ENCODE assay signal across 6 cellular contexts in the genomic region with DNA sequence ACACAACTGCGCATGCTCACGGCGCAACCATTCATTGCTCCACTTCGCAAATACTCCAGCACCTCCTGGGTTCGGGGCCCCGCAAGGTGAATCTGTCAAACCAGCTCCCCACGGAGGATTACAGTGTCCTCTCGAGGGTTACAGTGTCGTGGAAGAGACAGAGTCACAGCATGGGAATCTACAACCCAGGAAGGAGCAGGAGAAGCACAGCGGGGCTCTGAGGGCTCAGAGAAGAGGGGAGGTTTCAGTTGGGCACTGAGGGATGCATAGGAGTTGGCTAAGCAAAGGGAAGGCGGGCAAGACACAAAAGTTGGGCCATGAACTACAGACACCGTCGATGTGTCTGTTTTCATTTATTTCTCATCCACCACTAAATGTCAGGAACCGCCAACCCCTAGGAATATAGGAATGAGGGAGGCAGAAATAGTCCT. TPM values are rescaled to one million over a fixed set of nuclear protein-coding genes. Genes with fewer than 3 reads are reported as not detected.
DNase-seq lines count a peak whose midpoint lies in the region; ATAC-seq, FAIRE-seq and TF ChIP-seq lines count a peak whose summit lies in the region.

No MANE protein-coding gene starts in this region.

- peaks cover 7% of the 10 kb centered on the region for H3K36me3 ChIP-seq in cardiac muscle cell
- peaks cover 8% of the 10 kb centered on the region for H3K36me3 ChIP-seq in bronchial epithelial cell (ENCODE audit: control insufficient read depth, insufficient read depth, low read length)
- peaks cover 8% of the 10 kb centered on the region for H3K36me3 ChIP-seq in skeletal muscle satellite cell (ENCODE audit: insufficient read depth, low read length)

- peaks cover 7% of the 10 kb centered on the region for H3K4me1 ChIP-seq in cardiac muscle cell (ENCODE audit: low read depth)
- H3K4me1 ChIP-seq in skeletal muscle satellite cell (ENCODE audit: control insufficient read depth, insufficient read depth, low read length): peaks cover 13% of the 10 kb centered on the region

- peak overlapping the region; percentile 80 for H3K4me3 ChIP-seq in cardiac muscle cell
- peak overlapping the region; percentile 74 for H3K4me3 ChIP-seq in bronchial epithelial cell (ENCODE audit: low read depth, low read length)
- H3K4me3 ChIP-seq in skeletal muscle satellite cell (ENCODE audit: low read length): peak overlapping the region; percentile 72

- H3K9me3 ChIP-seq in cardiac muscle cell (ENCODE audit: low read depth) (no peaks in the 10 kb centered on the region), skeletal muscle satellite cell (replicated peaks; ENCODE audit: low read length) (no peaks in the 10 kb centered on the region)

- peak overlapping the region; percentile 92 for H3K4me2 ChIP-seq in skeletal muscle satellite cell (ENCODE audit: low read length)

- H3K27me3 ChIP-seq in cardiac muscle cell (no peaks in the 10 kb centered on the region), bronchial epithelial cell (ENCODE audit: control insufficient read depth, insufficient read depth, low read length) (no peaks in the 10 kb centered on the region), skeletal muscle satellite cell (ENCODE audit: control insufficient read depth, insufficient read depth, low read length) (no peaks in the 10 kb centered on the region)

- DNase-seq in cardiac muscle cell (ENCODE audit: low read depth in 1 of 2, low spot score in 1 of 2) (no peak), left cardiac atrium (no peak), bronchial epithelial cell (ENCODE audit: low read depth) (no peak)

- FAIRE-seq in bronchial epithelial cell (lab: Jason Lieb, UNC): no peak

- no peak for TF ChIP-seq CTCF in cardiac muscle cell (IDR thresholded peaks at IDR 0.05; ENCODE audit: low read depth, low read length)
- no peak for TF ChIP-seq CTCF in bronchial epithelial cell (IDR thresholded peaks at IDR 0.05; ENCODE audit: insufficient read depth, low read length, severe bottlenecking)

- intact Hi-C loops in left cardiac atrium (cut with DNase I): no loop called here

- ATAC-seq in left cardiac atrium: no peak
- no peak for ATAC-seq in GM21825 (IDR thresholded peaks at IDR 0.05; ENCODE audit: unreplicated experiment)
- ATAC-seq in GM18517 (IDR thresholded peaks at IDR 0.05; ENCODE audit: unreplicated experiment): no peak

- H3K9ac ChIP-seq in skeletal muscle satellite cell (ENCODE audit: low read depth, low read length): peak overlapping the region; percentile 93

- H3K27ac ChIP-seq in cardiac muscle cell: peak overlapping the region; percentile 93

RNA-seq across cellular contexts. Expression of a gene that starts 1.0 kb away (rescaled TPM):
- total RNA-seq in cardiac muscle cell: 81.3 and 96.7 TPM in 2 replicates
- 37.7 and 43.0 TPM in 2 replicates for polyA plus RNA-seq in cardiac muscle cell
- 10 to 100 TPM; 29.6 to 33.0 TPM for total RNA-seq in left cardiac atrium
- 52.7 and 63.6 TPM in 2 replicates for total RNA-seq in bronchial epithelial cell
- total RNA-seq in skeletal muscle satellite cell (2012; rRNA removed): 39.5 and 42.4 TPM in 2 replicates

RNA-seq across cellular contexts. Expression of a gene that starts 18.3 kb away (rescaled TPM):
- total RNA-seq in cardiac muscle cell: 1.9 and 3.0 TPM in 2 replicates
- polyA plus RNA-seq in cardiac muscle cell: 2.7 and 3.0 TPM in 2 replicates
- 1 to 10 TPM in 1 of 2 donors, under 1 TPM in 1; 0.92 to 1.1 TPM for total RNA-seq in left cardiac atrium
- 0.26 and 0.51 TPM in 2 replicates for total RNA-seq in bronchial epithelial cell
- 0.44 and 0.51 TPM in 2 replicates for total RNA-seq in skeletal muscle satellite cell (2012; rRNA removed)

RNA-seq across cellular contexts. Expression of a gene that starts 21.4 kb away (rescaled TPM):
- total RNA-seq in cardiac muscle cell: 171 and 266 TPM in 2 replicates
- 126 and 153 TPM in 2 replicates for polyA plus RNA-seq in cardiac muscle cell
- 100 to 1,000 TPM in 1 of 2 donors, 10 to 100 TPM in 1; 93.7 to 107 TPM for total RNA-seq in left cardiac atrium
- total RNA-seq in bronchial epithelial cell: 22.0 and 23.7 TPM in 2 replicates
- total RNA-seq in skeletal muscle satellite cell (2012; rRNA removed): 47.7 and 55.0 TPM in 2 replicates

RNA-seq across cellular contexts. Expression of a gene that starts 30.6 kb away (rescaled TPM):
- total RNA-seq in cardiac muscle cell (237 and 320 TPM in 2 replicates), left cardiac atrium (100 to 1,000 TPM in 1 of 2 donors, 10 to 100 TPM in 1; 99.3 to 135 TPM), bronchial epithelial cell (55.8 and 85.6 TPM in 2 replicates)
- polyA plus RNA-seq in cardiac muscle cell: 262 and 350 TPM in 2 replicates
- total RNA-seq in skeletal muscle satellite cell (2012; rRNA removed): 101 and 120 TPM in 2 replicates

RNA-seq across cellular contexts. Expression of a gene that starts 32.7 kb away (rescaled TPM):
- total RNA-seq in cardiac muscle cell (98.0 and 141 TPM in 2 replicates), left cardiac atrium (10 to 100 TPM; 65.7 to 71.7 TPM), bronchial epithelial cell (43.1 and 49.8 TPM in 2 replicates)
- 122 and 124 TPM in 2 replicates for polyA plus RNA-seq in cardiac muscle cell
- 65.1 and 96.5 TPM in 2 replicates for total RNA-seq in skeletal muscle satellite cell (2012; rRNA removed)
